ENCODE assay signal across 9 cellular contexts in the genomic region with DNA sequence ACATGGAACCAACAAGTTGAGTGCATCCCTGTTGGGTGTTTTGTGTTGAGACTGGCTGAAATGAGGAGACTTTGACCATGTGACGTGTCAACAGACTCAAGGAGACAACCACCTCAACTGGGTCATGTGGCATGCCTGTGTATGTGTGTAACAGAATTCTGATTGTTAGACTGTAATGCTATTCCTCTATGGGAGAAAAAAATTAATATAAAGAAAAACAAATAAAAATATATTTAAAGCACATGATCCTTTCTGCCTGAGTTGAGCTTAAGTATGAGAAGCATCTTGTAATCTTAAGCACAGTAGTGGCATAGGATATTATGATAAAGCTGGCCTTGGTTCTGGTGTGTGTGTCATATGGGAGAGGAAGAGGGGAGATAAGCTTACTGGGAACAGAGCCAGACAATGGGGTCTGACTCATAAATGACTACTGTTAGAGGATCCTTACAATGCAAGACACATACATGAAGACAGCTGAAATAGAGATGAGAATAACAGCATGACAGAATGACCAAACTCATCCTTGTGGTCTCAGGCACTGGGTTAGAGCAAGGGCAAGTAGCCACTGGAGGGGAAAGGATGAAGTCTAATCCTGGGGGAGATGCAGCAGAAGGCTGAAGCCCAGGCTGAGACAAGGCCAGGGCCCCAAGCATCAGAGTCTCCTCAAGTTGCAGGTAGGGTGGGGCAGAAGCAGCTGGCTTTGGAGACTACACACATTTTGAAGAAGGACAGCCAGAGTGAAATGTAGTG. TPM values are rescaled to one million over a fixed set of nuclear protein-coding genes. Genes with fewer than 3 reads are reported as not detected.
DNase-seq lines count a peak whose midpoint lies in the region; ATAC-seq and TF ChIP-seq lines count a peak whose summit lies in the region.
"Had no signal": no experiment of that assay in that cellular context is flagged by ENCODE, and none has a peak within 500 bp of the region (broad histone marks: within the 10 kb centered on the region; RNA-seq: fewer than 3 reads in every experiment).

No MANE protein-coding gene starts in this region.

- CTCF ChIA-PET in activated CD4-positive, alpha-beta T cell treated with anti-CD3 and anti-CD28 coated beads for 36 hours (lab: Charles Lee) = interaction anchor here (0.8 to 1.5 kb wide), 5 partner anchors 9 to 400 kb away, joined by 3 to 4 read pairs (median 3); no protein-coding TSS in a partner anchor
- CTCF ChIA-PET in activated CD4-positive, alpha-beta T cell treated with anti-CD3 and anti-CD28 coated beads, Interleukin-2, amount 10 ng/mL, durations not matched to agents 7 days and 5 days (lab: Charles Lee) = interaction anchor here (0.6 to 1.5 kb wide), 7 partner anchors 10 to 1500 kb away, joined by 3 to 4 read pairs (median 4); no protein-coding TSS in a partner anchor

- TF ChIP-seq CTCF in progenitor cell of endocrine pancreas (IDR thresholded peaks at IDR 0.05; ENCODE audit: unreplicated experiment) = no peak

- intact Hi-C loops in activated CD4-positive, alpha-beta T cell treated with anti-CD3 and anti-CD28 coated beads for 36 hours (cut with DNase I, micrococcal nuclease) = no loop called here

- H3K9me3 Mint-ChIP-seq in activated CD4-positive, alpha-beta T cell treated with anti-CD3 and anti-CD28 coated beads for 36 hours (ENCODE audit: low read depth) = no peaks in the 10 kb centered on the region
- H3K9me3 Mint-ChIP-seq in activated CD4-positive, alpha-beta T cell treated with anti-CD3 and anti-CD28 coated beads, Interleukin-2, amount 10 ng/mL, durations not matched to agents 7 days and 5 days = no peaks in the 10 kb centered on the region
- no peaks in the 10 kb centered on the region for H3K9me3 Mint-ChIP-seq in progenitor cell of endocrine pancreas (ENCODE audit: low read depth)
- H3K9me3 Mint-ChIP-seq: activated B cell treated with CpG ODN at 0.5 μM for 24 hours had no signal

- H3K4me1 Mint-ChIP-seq in activated CD4-positive, alpha-beta T cell treated with anti-CD3 and anti-CD28 coated beads for 36 hours = peaks cover 24% of the 10 kb centered on the region
- H3K4me1 Mint-ChIP-seq in activated CD4-positive, alpha-beta T cell treated with anti-CD3 and anti-CD28 coated beads, Interleukin-2, amount 10 ng/mL, durations not matched to agents 7 days and 5 days = peaks cover 18% of the 10 kb centered on the region
- H3K4me1 Mint-ChIP-seq in progenitor cell of endocrine pancreas (ENCODE audit: low read depth) = peaks cover 10% of the 10 kb centered on the region

- ATAC-seq in activated CD4-positive, alpha-beta T cell treated with anti-CD3 and anti-CD28 coated beads for 36 hours = peak; percentile 26

- peak; percentile 37 for DNase-seq in activated CD4-positive, alpha-beta T cell treated with anti-CD3 and anti-CD28 coated beads for 36 hours
- no peak for DNase-seq in activated CD4-positive, alpha-beta T cell treated with anti-CD3 and anti-CD28 coated beads, Interleukin-2, amount 10 ng/mL, durations not matched to agents 7 days and 5 days
- DNase-seq in NCI-H446 treated with DMSO at 0.1 percent for 48 hours (lab: John Stamatoyannopoulos, UW) = peak; percentile 29
- DNase-seq in dedifferentiated amniotic fluid mesenchymal stem cell (ENCODE audit: extremely low spot score) = peak; percentile 97
- no peak for DNase-seq in progenitor cell of endocrine pancreas (ENCODE audit: low spot score, unreplicated experiment)
- DNase-seq in mesenteric fat pad (ENCODE audit: low spot score) = no peak
- no peak for DNase-seq in NOMO-1 treated with dmso at 0.1 percent for 144 hours (lab: John Stamatoyannopoulos, UW; ENCODE audit: unreplicated experiment)
- no peak for DNase-seq in T-helper 1 cell
- DNase-seq: activated B cell treated with CpG ODN at 0.5 μM for 24 hours had no signal

- no peak overlapping the region for H3K4me3 Mint-ChIP-seq in activated CD4-positive, alpha-beta T cell treated with anti-CD3 and anti-CD28 coated beads for 36 hours
- no peak overlapping the region for H3K4me3 Mint-ChIP-seq in activated CD4-positive, alpha-beta T cell treated with anti-CD3 and anti-CD28 coated beads, Interleukin-2, amount 10 ng/mL, durations not matched to agents 7 days and 5 days
- no peak overlapping the region for H3K4me3 Mint-ChIP-seq in progenitor cell of endocrine pancreas (ENCODE audit: low read depth)
- H3K4me3 Mint-ChIP-seq: activated B cell treated with CpG ODN at 0.5 μM for 24 hours had no signal

- H3K27ac Mint-ChIP-seq in activated CD4-positive, alpha-beta T cell treated with anti-CD3 and anti-CD28 coated beads for 36 hours = peak overlapping the region; percentile 0
- H3K27ac Mint-ChIP-seq in activated CD4-positive, alpha-beta T cell treated with anti-CD3 and anti-CD28 coated beads, Interleukin-2, amount 10 ng/mL, durations not matched to agents 7 days and 5 days = no peak overlapping the region
- peak overlapping the region; percentile 46 for H3K27ac Mint-ChIP-seq in progenitor cell of endocrine pancreas
- H3K27ac Mint-ChIP-seq: activated B cell treated with CpG ODN at 0.5 μM for 24 hours had no signal

- POLR2A ChIA-PET in activated CD4-positive, alpha-beta T cell treated with anti-CD3 and anti-CD28 coated beads for 36 hours (lab: Charles Lee) = interaction anchor here (0.5 to 0.8 kb wide), 2 partner anchors 169 to 173 kb away, joined by 3 to 4 read pairs; no protein-coding TSS in a partner anchor
- POLR2A ChIA-PET in activated CD4-positive, alpha-beta T cell treated with anti-CD3 and anti-CD28 coated beads, Interleukin-2, amount 10 ng/mL, durations not matched to agents 7 days and 5 days (lab: Charles Lee) = no interaction called here

- H3K27me3 Mint-ChIP-seq in activated CD4-positive, alpha-beta T cell treated with anti-CD3 and anti-CD28 coated beads for 36 hours = peaks cover 4% of the 10 kb centered on the region
- peaks cover 10% of the 10 kb centered on the region for H3K27me3 Mint-ChIP-seq in activated CD4-positive, alpha-beta T cell treated with anti-CD3 and anti-CD28 coated beads, Interleukin-2, amount 10 ng/mL, durations not matched to agents 7 days and 5 days
- peaks cover 13% of the 10 kb centered on the region for H3K27me3 Mint-ChIP-seq in progenitor cell of endocrine pancreas
- H3K27me3 Mint-ChIP-seq: activated B cell treated with CpG ODN at 0.5 μM for 24 hours had no signal

- H3K36me3 Mint-ChIP-seq in activated CD4-positive, alpha-beta T cell treated with anti-CD3 and anti-CD28 coated beads for 36 hours (ENCODE audit: low read depth) = peaks cover 17% of the 10 kb centered on the region
- H3K36me3 Mint-ChIP-seq in activated CD4-positive, alpha-beta T cell treated with anti-CD3 and anti-CD28 coated beads, Interleukin-2, amount 10 ng/mL, durations not matched to agents 7 days and 5 days (ENCODE audit: low read depth) = peaks cover 12% of the 10 kb centered on the region
- H3K36me3 Mint-ChIP-seq in progenitor cell of endocrine pancreas (ENCODE audit: insufficient read depth) = peaks cover 20% of the 10 kb centered on the region

RNA-seq across cellular contexts. Expression of a gene that starts 9.2 kb away (rescaled TPM):
- 1 to 10 TPM; 2.2 to 2.3 TPM for total RNA-seq in activated CD4-positive, alpha-beta T cell treated with anti-CD3 and anti-CD28 coated beads for 36 hours
- total RNA-seq in activated CD4-positive, alpha-beta T cell treated with anti-CD3 and anti-CD28 coated beads, Interleukin-2, amount 10 ng/mL, durations not matched to agents 7 days and 5 days = 1 to 10 TPM; 1.3 to 2.6 TPM
- total RNA-seq in progenitor cell of endocrine pancreas (31.5 and 33.0 TPM in 2 replicates), mesenteric fat pad (16.8 TPM)

RNA-seq across cellular contexts. Expression of a gene that starts 36.5 kb away (rescaled TPM):
- 10 to 100 TPM; 21.1 to 28.2 TPM for total RNA-seq in activated CD4-positive, alpha-beta T cell treated with anti-CD3 and anti-CD28 coated beads for 36 hours
- total RNA-seq in activated CD4-positive, alpha-beta T cell treated with anti-CD3 and anti-CD28 coated beads, Interleukin-2, amount 10 ng/mL, durations not matched to agents 7 days and 5 days = 10 to 100 TPM; 18.7 to 21.6 TPM
- total RNA-seq in progenitor cell of endocrine pancreas = 44.3 and 45.8 TPM in 2 replicates
- 11.7 TPM for total RNA-seq in mesenteric fat pad

Comparison
In these comparisons a context has a peak if more than half of its experiments do, and no peak if none do; other contexts are left out.
1. DNase-seq: peak in activated CD4-positive, alpha-beta T cell treated with anti-CD3 and anti-CD28 coated beads for 36 hours (single experiment), NCI-H446 treated with DMSO at 0.1 percent for 48 hours (single experiment) and dedifferentiated amniotic fluid mesenchymal stem cell (single experiment); none in activated CD4-positive, alpha-beta T cell treated with anti-CD3 and anti-CD28 coated beads, Interleukin-2, amount 10 ng/mL, durations not matched to agents 7 days and 5 days (single experiment), progenitor cell of endocrine pancreas (single experiment), mesenteric fat pad (single experiment), NOMO-1 treated with dmso at 0.1 percent for 144 hours (single experiment) and T-helper 1 cell (0 of 5).